In genomic region chr6:142226731-142227130, GRCh38 we compare ENCODE assay signal across 5 cellular contexts.
"Had no signal": no experiment of that assay in that cellular context is flagged by ENCODE, and none has a peak within 500 bp of the region (broad histone marks: within the 10 kb centered on the region; RNA-seq: fewer than 3 reads in every experiment).

No MANE protein-coding gene starts in this region.

- H3K27ac Mint-ChIP-seq: GM23338, H9 had no signal

- ATAC-seq: GM23338, K562 had no signal

- DNase-seq: H9, HCEC 1CT, IMR-90 had no signal

- H3K4me3 ChIP-seq: GM23338, K562 had no signal

- H3K4me3 Mint-ChIP-seq: GM23338, H9 had no signal

- H3K4me2 ChIP-seq: GM23338 had no signal

- H2AFZ ChIP-seq: GM23338 had no signal
